Comparison of ENCODE assay signal across 1 cellular context in the genomic region with DNA sequence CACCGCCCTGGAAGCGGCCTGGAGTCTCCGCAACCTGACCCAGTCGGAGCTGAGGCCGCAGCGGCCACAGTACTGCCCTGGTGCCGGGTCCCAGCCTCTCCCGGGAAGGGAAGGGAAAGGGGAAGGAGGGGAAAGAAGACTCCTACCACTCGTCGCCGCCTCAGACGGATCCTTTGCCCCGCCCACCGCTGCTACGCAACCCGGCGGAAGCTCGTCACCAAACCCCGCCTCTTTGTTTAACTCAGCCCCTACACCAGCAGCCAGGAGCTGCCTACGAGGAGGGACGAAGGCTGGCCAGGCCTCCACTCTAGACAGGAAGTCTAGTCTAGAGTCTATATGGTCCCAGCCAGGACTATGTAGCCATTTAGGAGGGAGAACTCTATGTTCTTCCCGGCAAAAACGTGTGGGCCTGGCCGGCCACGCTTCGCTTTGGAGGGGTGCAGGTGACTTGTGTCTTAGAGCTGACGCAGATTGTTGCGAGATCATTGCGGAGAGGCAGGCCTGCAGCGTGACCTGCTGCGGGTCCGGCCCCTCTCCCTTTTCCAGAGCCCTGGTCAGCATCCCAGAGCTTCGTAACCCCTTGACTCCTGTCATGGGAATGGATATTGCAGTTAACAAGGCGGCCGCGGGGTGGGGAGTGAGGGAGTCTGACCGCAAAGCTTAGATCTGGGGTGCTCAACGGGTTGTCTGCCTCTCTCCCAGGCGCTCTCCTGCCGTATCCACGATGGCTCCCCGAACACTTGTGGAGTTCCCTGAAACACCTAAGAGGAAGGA.
TF ChIP-seq lines count a peak whose summit lies in the region.

A gene (minus strand): TSS at position 166 of the 774 bp plus-strand sequence. CDS start 7,875 bp downstream, outside the sequence.

TF ChIP-seq in GM23338, 12 proteins besides CTCF, POLR2A, EP300 and RAD21 (continued from another document):
- TF ChIP-seq, protein P1, sequence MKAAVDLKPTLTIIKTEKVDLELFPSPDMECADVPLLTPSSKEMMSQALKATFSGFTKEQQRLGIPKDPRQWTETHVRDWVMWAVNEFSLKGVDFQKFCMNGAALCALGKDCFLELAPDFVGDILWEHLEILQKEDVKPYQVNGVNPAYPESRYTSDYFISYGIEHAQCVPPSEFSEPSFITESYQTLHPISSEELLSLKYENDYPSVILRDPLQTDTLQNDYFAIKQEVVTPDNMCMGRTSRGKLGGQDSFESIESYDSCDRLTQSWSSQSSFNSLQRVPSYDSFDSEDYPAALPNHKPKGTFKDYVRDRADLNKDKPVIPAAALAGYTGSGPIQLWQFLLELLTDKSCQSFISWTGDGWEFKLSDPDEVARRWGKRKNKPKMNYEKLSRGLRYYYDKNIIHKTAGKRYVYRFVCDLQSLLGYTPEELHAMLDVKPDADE (IDR thresholded peaks at IDR 0.05) = peak; percentile 74; the same call in 1 of the 2 replicates
- TF ChIP-seq EZH2phosphoT487 (IDR thresholded peaks at IDR 0.05; ENCODE audit: unreplicated experiment) = no peak
- TF ChIP-seq ZNF331 (CRISPR knock-in tag; IDR thresholded peaks at IDR 0.05; ENCODE audit: low read depth) = no peak
